Comparison of ENCODE assay signal across 13 cellular contexts in genomic region chr9:114929166-114929565, GRCh38. TPM values are rescaled to one million over a fixed set of nuclear protein-coding genes. Genes with fewer than 3 reads are reported as not detected.
DNase-seq lines count a peak whose midpoint lies in the region; ATAC-seq and TF ChIP-seq lines count a peak whose summit lies in the region.
"Had no signal": no experiment of that assay in that cellular context is flagged by ENCODE, and none has a peak within 500 bp of the region (broad histone marks: within the 10 kb centered on the region; RNA-seq: fewer than 3 reads in every experiment).

No MANE protein-coding gene starts in this region.

- H2AFZ ChIP-seq in mammary epithelial cell (ENCODE audit: low read depth, low read length), result no peak overlapping the region

- H3K4me2 ChIP-seq in mammary epithelial cell (ENCODE audit: insufficient read depth, low read depth, low read length), result no peak overlapping the region
- H3K4me2 ChIP-seq: smooth muscle cell had no signal

- BruUV-seq in mammary epithelial cell (replicated peaks; lab: Mats Ljungman, UMichigan), result no TSS peak

- H3K9me3 Mint-ChIP-seq in T-helper 1 cell treated with Interleukin-12 subunit alpha and Interleukin-12 subunit beta and Interleukin-4 antibody, amounts not matched to agents 30 μg/mL and 1 μg/mL, for 36 hours, result no peaks in the 10 kb centered on the region
- H3K9me3 Mint-ChIP-seq in immature natural killer cell, result no peaks in the 10 kb centered on the region

- peak overlapping the region; percentile 97 for H3K27ac Mint-ChIP-seq in T-helper 1 cell treated with Interleukin-12 subunit alpha and Interleukin-12 subunit beta and Interleukin-4 antibody, amounts not matched to agents 30 μg/mL and 1 μg/mL, for 36 hours
- H3K27ac Mint-ChIP-seq in immature natural killer cell, result peak overlapping the region; percentile 88 to 97 (median 91)

- 69% methylated on average over 5 of the region's 5 CpGs for WGBS in mammary epithelial cell (ENCODE audit: low coverage, missing lambda C conversion rate)
- WGBS in thymus, result 4% methylated on average over 5 of the region's 5 CpGs

- peak overlapping the region in 2 of 3 donors; percentile 23 to 24 for H3K4me3 ChIP-seq in breast epithelium
- no peak overlapping the region for H3K4me3 ChIP-seq in mammary epithelial cell (replicated peaks in 1 of 3; ENCODE audit: insufficient read depth in 1 of 3, low read depth in 2 of 3, low read length in 3 of 3)
- H3K4me3 ChIP-seq in thymus (ENCODE audit: low read length), result peak overlapping the region; percentile 80
- H3K4me3 ChIP-seq: smooth muscle cell had no signal

- no peak overlapping the region for H3K27ac ChIP-seq in breast epithelium
- H3K27ac ChIP-seq in mammary epithelial cell (ENCODE audit: insufficient read depth, low read depth, low read length), result no peak overlapping the region
- H3K27ac ChIP-seq in thymus (ENCODE audit: low read depth), result peak overlapping the region; percentile 88

- H3K27me3 ChIP-seq in breast epithelium, result no peaks in the 10 kb centered on the region
- H3K27me3 ChIP-seq in mammary epithelial cell (ENCODE audit: insufficient read depth, low read length), result peaks cover 2% of the 10 kb centered on the region
- no peaks in the 10 kb centered on the region for H3K27me3 ChIP-seq in thymus (ENCODE audit: control insufficient read depth, insufficient read depth)

- no peak overlapping the region for H3K9ac ChIP-seq in mammary epithelial cell (ENCODE audit: insufficient read depth, low read length)

- no peaks in the 10 kb centered on the region for H3K4me1 ChIP-seq in breast epithelium
- no peaks in the 10 kb centered on the region for H3K4me1 ChIP-seq in mammary epithelial cell (ENCODE audit: insufficient read depth, low read length)
- H3K4me1 ChIP-seq in thymus (ENCODE audit: control insufficient read depth, insufficient read depth, low read length), result peaks cover 33% of the 10 kb centered on the region
- H3K4me1 ChIP-seq: gastroesophageal sphincter had no signal

- H3K36me3 Mint-ChIP-seq in T-helper 1 cell treated with Interleukin-12 subunit alpha and Interleukin-12 subunit beta and Interleukin-4 antibody, amounts not matched to agents 30 μg/mL and 1 μg/mL, for 36 hours (ENCODE audit: low read depth), result peaks cover 54% of the 10 kb centered on the region
- H3K36me3 Mint-ChIP-seq in immature natural killer cell, result peaks cover 0 to 3% (median 0%) of the 10 kb centered on the region in 3 donors

- TF ChIP-seq CTCF in breast epithelium (IDR thresholded peaks at IDR 0.05) (no peak), mammary epithelial cell (conservative IDR thresholded peaks at IDR 0.05 in 1 of 2, IDR thresholded peaks at IDR 0.05 in 1 of 2; ENCODE audit: extremely low read depth in 1 of 2, insufficient read depth in 1 of 2, low read depth in 1 of 2, low read length in 2 of 2) (no peak)

- H3K4me1 Mint-ChIP-seq in T-helper 1 cell treated with Interleukin-12 subunit alpha and Interleukin-12 subunit beta and Interleukin-4 antibody, amounts not matched to agents 30 μg/mL and 1 μg/mL, for 36 hours (ENCODE audit: low read depth), result peaks cover 50% of the 10 kb centered on the region
- H3K4me1 Mint-ChIP-seq in immature natural killer cell, result peaks cover 62 to 66% of the 10 kb centered on the region in 2 donors

- DNase-seq in breast epithelium (ENCODE audit: low spot score in 2 of 2) (no peak), mammary epithelial cell (no peak), immature natural killer cell (peak; percentile 27 to 56 (median 39)), cerebellum (ENCODE audit: low spot score) (no peak), DMS153 (lab: John Stamatoyannopoulos, UW) (no peak)
- DNase-seq: NCI-H2081, SHP77 had no signal

- in situ Hi-C loops in mammary epithelial cell (cut with MboI; ENCODE audit: low sequenced_read_pairs in 2 of 2), result no loop called here

- H3K79me2 ChIP-seq in mammary epithelial cell (ENCODE audit: insufficient read depth, low read length), result no peaks in the 10 kb centered on the region

- H3K27me3 Mint-ChIP-seq in T-helper 1 cell treated with Interleukin-12 subunit alpha and Interleukin-12 subunit beta and Interleukin-4 antibody, amounts not matched to agents 30 μg/mL and 1 μg/mL, for 36 hours (ENCODE audit: low read depth), result no peaks in the 10 kb centered on the region
- H3K27me3 Mint-ChIP-seq in immature natural killer cell (ENCODE audit: low read depth in 3 of 3), result peaks cover 6 to 9% (median 7%) of the 10 kb centered on the region in 3 donors

- H3K36me3 ChIP-seq in breast epithelium, result no peaks in the 10 kb centered on the region
- no peaks in the 10 kb centered on the region for H3K36me3 ChIP-seq in mammary epithelial cell (ENCODE audit: insufficient read depth, low read length)
- peaks cover 7% of the 10 kb centered on the region for H3K36me3 ChIP-seq in thymus (ENCODE audit: control insufficient read depth, insufficient read depth)
- H3K36me3 ChIP-seq: gastroesophageal sphincter had no signal

- TF ChIP-seq POLR2A in breast epithelium (IDR thresholded peaks at IDR 0.05), result no peak

- dilution Hi-C loops in mammary epithelial cell (cut with HindIII; ENCODE audit: low sequenced_read_pairs), result no loop called here

- H3K9me3 ChIP-seq in breast epithelium (no peaks in the 10 kb centered on the region), mammary epithelial cell (replicated peaks; ENCODE audit: insufficient read depth, low read length) (no peaks in the 10 kb centered on the region), thymus (ENCODE audit: control insufficient read depth) (no peaks in the 10 kb centered on the region)
- H3K9me3 ChIP-seq: gastroesophageal sphincter had no signal

- CTCF ChIA-PET in mammary epithelial cell (lab: Charles Lee; ENCODE audit: low non-redundant PET), result no interaction called here

- no peaks in the 10 kb centered on the region for H4K20me1 ChIP-seq in mammary epithelial cell (ENCODE audit: insufficient read depth, low read length)

- intact Hi-C loops in breast epithelium (cut with DNase I; ENCODE audit: low total_unique reads), result no loop called here
- intact Hi-C loops in mammary epithelial cell (cut with micrococcal nuclease), result no loop called here

- H3K4me3 Mint-ChIP-seq in T-helper 1 cell treated with Interleukin-12 subunit alpha and Interleukin-12 subunit beta and Interleukin-4 antibody, amounts not matched to agents 30 μg/mL and 1 μg/mL, for 36 hours, result peak overlapping the region; percentile 90
- H3K4me3 Mint-ChIP-seq in immature natural killer cell, result peak overlapping the region; percentile 80 to 94 (median 89)

- ATAC-seq in SK-N-SH treated with all-trans-retinoic acid at 6 μM for 48 hours, result no peak
- ATAC-seq: gastroesophageal sphincter had no signal

TF ChIP-seq in SK-N-SH treated with all-trans-retinoic acid at 6 μM for 48 hours, 23 proteins besides CTCF, POLR2A, EP300 and RAD21:
- TF ChIP-seq ZFP30 (CRISPR knock-in tag; IDR thresholded peaks at IDR 0.05), result no peak
- TF ChIP-seq ISL1 (CRISPR knock-in tag; IDR thresholded peaks at IDR 0.05), result no peak
- no peak for TF ChIP-seq CSDC2 (CRISPR knock-in tag; IDR thresholded peaks at IDR 0.05)
- no peak for TF ChIP-seq ZNF8 (CRISPR knock-in tag; IDR thresholded peaks at IDR 0.05)

RNA-seq across cellular contexts. Expression of gene TNFSF8, which starts 1.2 kb away (rescaled TPM):
- total RNA-seq in breast epithelium, result 1 to 10 TPM; 2.6 to 9.8 (median 4.7) TPM
- total RNA-seq in mammary epithelial cell, result not detected
- polyA plus RNA-seq in mammary epithelial cell, result not detected
- not detected for polyA minus RNA-seq in mammary epithelial cell
- polyA plus RNA-seq in immature natural killer cell, result 10 to 100 TPM in 1 of 3 donors, 1 to 10 TPM in 2; 3.1 to 10.9 (median 6.0) TPM
- polyA plus RNA-seq in thymus, result 82.1 TPM
- 0.18 TPM for total RNA-seq in cerebellum
- total RNA-seq: chondrocyte, smooth muscle cell had no signal
- polyA plus RNA-seq: smooth muscle cell had no signal

Comparison
In these comparisons a context has a peak if more than half of its experiments do, and no peak if none do; other contexts are left out.
1. H3K4me3 ChIP-seq: peak in breast epithelium (2 of 3) and thymus (single experiment); none in mammary epithelial cell (0 of 3).
2. DNase-seq: peak in immature natural killer cell (3 of 3); none in breast epithelium (0 of 2), mammary epithelial cell (single experiment), cerebellum (single experiment) and DMS153 (single experiment).